ENCODE assay signal across 33 cellular contexts in genomic region chr6:10491463-10491862, GRCh38.
"Had no signal": no experiment of that assay in that cellular context is flagged by ENCODE, and none has a peak within 500 bp of the region (broad histone marks: within the 10 kb centered on the region; RNA-seq: fewer than 3 reads in every experiment).

No MANE protein-coding gene starts in this region.

- H3K4me3 ChIP-seq: MG63 had no signal

- H3K36me3 ChIP-seq: MG63 had no signal

- DNase-seq: Kasumi-1, MG63, MM.1S, MV-4-11, NCI-H1048, NCI-H1092, NCI-H1092 treated with DMSO at 0.1 percent for 48 hours, NCI-H1105, NCI-H1105 treated with DMSO at 0.1 percent for 48 hours, NCI-H1417, NCI-H1417 treated with DMSO at 0.1 percent for 48 hours, NCI-H1436, NCI-H1436 treated with DMSO at 0.1 percent for 48 hours, NCI-H146, NCI-H1694, NCI-H1694 treated with DMSO at 0.1 percent for 48 hours, NCI-H187, NCI-H187 treated with DMSO at 0.1 percent for 48 hours, NCI-H1930, NCI-H2029, NCI-H2029 treated with DMSO at 0.1 percent for 48 hours, NCI-H2081, NCI-H2081 treated with DMSO at 0.1 percent for 48 hours, NCI-H2107, NCI-H2171, NCI-H2171 treated with DMSO at 0.1 percent for 48 hours, NCI-H2227 treated with DMSO at 0.1 percent for 48 hours, NCI-H226, NCI-H345, NCI-H446, NCI-H446 treated with DMSO at 0.1 percent for 48 hours, NCI-H510A had no signal

- H3K27ac ChIP-seq: KMS-11 had no signal

- H3K27me3 ChIP-seq: MG63 had no signal
